Comparison of ENCODE assay signal across 28 cellular contexts in genomic region chr11:107695446-107695845, GRCh38. TPM values are rescaled to one million over a fixed set of nuclear protein-coding genes. Genes with fewer than 3 reads are reported as not detected.
DNase-seq lines count a peak whose midpoint lies in the region; ATAC-seq and TF ChIP-seq lines count a peak whose summit lies in the region.
"Had no signal": no experiment of that assay in that cellular context is flagged by ENCODE, and none has a peak within 500 bp of the region (broad histone marks: within the 10 kb centered on the region; RNA-seq: fewer than 3 reads in every experiment).

No MANE protein-coding gene starts in this region.

- no peak for ATAC-seq in GM18505 (IDR thresholded peaks at IDR 0.05; ENCODE audit: unreplicated experiment)
- no peak for ATAC-seq in stimulated activated memory B cell treated with anti-CD40 and anti-IgM and Interleukin-4, amounts not matched to agents 10 μg/mL and 1 μg/mL and 100 μg/mL, for 72 hours
- ATAC-seq: activated CD8-positive, alpha-beta memory T cell treated with anti-CD3 and anti-CD28 coated beads, Interleukin-2, amount 10 ng/mL, durations not matched to agents 7 days and 5 days; natural killer cell treated with Interleukin-12 subunit alpha and Interleukin-12 subunit beta and Interleukin-15 and Interleukin-18, amount 100 ng/mL, for 72 hours had no signal

- H3K4me1 ChIP-seq in HUES48 (ENCODE audit: control insufficient read depth, insufficient read depth, low read length): peaks cover 12% of the 10 kb centered on the region
- H3K4me1 ChIP-seq in Caco-2: peaks cover 5% of the 10 kb centered on the region; the same call in 1 of the 2 replicates
- no peaks in the 10 kb centered on the region for H3K4me1 ChIP-seq in vagina
- H3K4me1 ChIP-seq: HAP-1, left ventricle myocardium inferior, pancreas had no signal

- DNase-seq in brain microvascular endothelial cell (no peak), iris pigment epithelial cell (ENCODE audit: low read depth) (peak; percentile 65), Caco-2 (no peak), vagina (ENCODE audit: extremely low spot score in 2 of 2) (no peak)
- DNase-seq: activated CD4-positive, alpha-beta T cell treated with anti-CD3 and anti-CD28 coated beads, Interleukin-2, amount 10 ng/mL, durations not matched to agents 7 days and 5 days; activated CD8-positive, alpha-beta memory T cell treated with anti-CD3 and anti-CD28 coated beads, Interleukin-2, amount 10 ng/mL, durations not matched to agents 7 days and 5 days; activated naive CD4-positive, alpha-beta T cell treated with anti-CD3 and anti-CD28 coated beads, Interleukin-2, amount 10 ng/mL, durations not matched to agents 7 days and 5 days; AML-193; aorta; CD4-positive, alpha-beta memory T cell; central memory CD4-positive, alpha-beta T cell; left ventricle myocardium inferior; NCI-H1105; NCI-H2029; pancreas; RPMI8226; sigmoid colon; stimulated activated CD8-positive, alpha-beta memory T cell treated with anti-CD3 and anti-CD28 coated beads, Interleukin-4, amount 100 ng/mL, for 48 hours had no signal

- TF ChIP-seq POLR2A in GM18505 (IDR thresholded peaks at IDR 0.05; ENCODE audit: borderline replicate concordance, extremely low read depth, insufficient read depth, insufficient read length): no peak
- no peak for TF ChIP-seq POLR2A in vagina (IDR thresholded peaks at IDR 0.05)

- no peak overlapping the region for H3K27ac Mint-ChIP-seq in Caco-2 (ENCODE audit: unreplicated experiment)
- no peak overlapping the region for H3K27ac Mint-ChIP-seq in stimulated activated memory B cell treated with anti-CD40 and anti-IgM and Interleukin-4, amounts not matched to agents 10 μg/mL and 1 μg/mL and 100 μg/mL, for 72 hours
- H3K27ac Mint-ChIP-seq: activated CD4-positive, alpha-beta T cell treated with anti-CD3 and anti-CD28 coated beads, Interleukin-2, amount 10 ng/mL, durations not matched to agents 7 days and 5 days; activated CD8-positive, alpha-beta memory T cell treated with anti-CD3 and anti-CD28 coated beads, Interleukin-2, amount 10 ng/mL, durations not matched to agents 7 days and 5 days; activated naive CD4-positive, alpha-beta T cell treated with anti-CD3 and anti-CD28 coated beads, Interleukin-2, amount 10 ng/mL, durations not matched to agents 7 days and 5 days; CD4-positive, alpha-beta memory T cell; IgD-negative memory B cell; natural killer cell treated with Interleukin-12 subunit alpha and Interleukin-12 subunit beta and Interleukin-15 and Interleukin-18, amount 100 ng/mL, for 72 hours had no signal

- H3K27me3 ChIP-seq in HUES48 (ENCODE audit: control insufficient read depth, insufficient read depth, low read length): no peaks in the 10 kb centered on the region
- no peaks in the 10 kb centered on the region for H3K27me3 ChIP-seq in brain microvascular endothelial cell (replicated peaks)
- no peaks in the 10 kb centered on the region for H3K27me3 ChIP-seq in Caco-2 (replicated peaks; ENCODE audit: control insufficient read depth, insufficient read depth, low read length)
- H3K27me3 ChIP-seq in vagina: no peaks in the 10 kb centered on the region
- H3K27me3 ChIP-seq: hepatocyte, sigmoid colon, tibial nerve had no signal

- H3K4me3 ChIP-seq in HUES48 (ENCODE audit: low read depth, low read length) (no peak overlapping the region), brain microvascular endothelial cell (ENCODE audit: low read depth, low read length) (no peak overlapping the region), Caco-2 (ENCODE audit: low read depth, low read length) (no peak overlapping the region), vagina (no peak overlapping the region)
- H3K4me3 ChIP-seq: HAP-1, hepatocyte, left ventricle myocardium inferior, pancreas, sigmoid colon, tibial nerve had no signal

- H3K36me3 Mint-ChIP-seq in Caco-2 (ENCODE audit: insufficient read depth, unreplicated experiment): no peaks in the 10 kb centered on the region
- H3K36me3 Mint-ChIP-seq in stimulated activated memory B cell treated with anti-CD40 and anti-IgM and Interleukin-4, amounts not matched to agents 10 μg/mL and 1 μg/mL and 100 μg/mL, for 72 hours: no peaks in the 10 kb centered on the region
- H3K36me3 Mint-ChIP-seq: activated CD8-positive, alpha-beta memory T cell treated with anti-CD3 and anti-CD28 coated beads, Interleukin-2, amount 10 ng/mL, durations not matched to agents 7 days and 5 days; activated naive CD4-positive, alpha-beta T cell treated with anti-CD3 and anti-CD28 coated beads, Interleukin-2, amount 10 ng/mL, durations not matched to agents 7 days and 5 days; CD4-positive, alpha-beta memory T cell; IgD-negative memory B cell; natural killer cell treated with Interleukin-12 subunit alpha and Interleukin-12 subunit beta and Interleukin-15 and Interleukin-18, amount 100 ng/mL, for 72 hours had no signal

- POLR2A ChIA-PET in Caco-2 (lab: Charles Lee): no interaction called here

- H3K4me1 Mint-ChIP-seq in Caco-2 (ENCODE audit: low read depth, unreplicated experiment): no peaks in the 10 kb centered on the region
- no peaks in the 10 kb centered on the region for H3K4me1 Mint-ChIP-seq in stimulated activated memory B cell treated with anti-CD40 and anti-IgM and Interleukin-4, amounts not matched to agents 10 μg/mL and 1 μg/mL and 100 μg/mL, for 72 hours
- H3K4me1 Mint-ChIP-seq: activated CD8-positive, alpha-beta memory T cell treated with anti-CD3 and anti-CD28 coated beads, Interleukin-2, amount 10 ng/mL, durations not matched to agents 7 days and 5 days; activated naive CD4-positive, alpha-beta T cell treated with anti-CD3 and anti-CD28 coated beads, Interleukin-2, amount 10 ng/mL, durations not matched to agents 7 days and 5 days; CD4-positive, alpha-beta memory T cell; IgD-negative memory B cell had no signal

- intact Hi-C loops in Caco-2 (cut with micrococcal nuclease; ENCODE audit: unreplicated experiment) (no loop called here), vagina (cut with DNase I) (no loop called here)

- in situ Hi-C loops in brain microvascular endothelial cell (cut with HindIII; ENCODE audit: low pct_ligation_motif_present, low sequenced_read_pairs): loop anchor here (25.0 kb wide), 1 partner anchor 133 kb away; the partner anchor contains the start of gene ALKBH8

- no TSS peak for BruUV-seq in Caco-2 (replicated peaks; lab: Mats Ljungman, UMichigan)

- no peaks in the 10 kb centered on the region for H3K9me3 Mint-ChIP-seq in Caco-2 (ENCODE audit: unreplicated experiment)
- no peaks in the 10 kb centered on the region for H3K9me3 Mint-ChIP-seq in stimulated activated memory B cell treated with anti-CD40 and anti-IgM and Interleukin-4, amounts not matched to agents 10 μg/mL and 1 μg/mL and 100 μg/mL, for 72 hours
- H3K9me3 Mint-ChIP-seq: activated CD4-positive, alpha-beta T cell treated with anti-CD3 and anti-CD28 coated beads, Interleukin-2, amount 10 ng/mL, durations not matched to agents 7 days and 5 days; activated naive CD4-positive, alpha-beta T cell treated with anti-CD3 and anti-CD28 coated beads, Interleukin-2, amount 10 ng/mL, durations not matched to agents 7 days and 5 days; IgD-negative memory B cell; natural killer cell treated with Interleukin-12 subunit alpha and Interleukin-12 subunit beta and Interleukin-15 and Interleukin-18, amount 100 ng/mL, for 72 hours had no signal

- H3K9me3 ChIP-seq in HUES48 (ENCODE audit: control insufficient read depth, insufficient read depth, low read length): no peaks in the 10 kb centered on the region
- no peaks in the 10 kb centered on the region for H3K9me3 ChIP-seq in Caco-2
- H3K9me3 ChIP-seq in vagina: no peaks in the 10 kb centered on the region
- H3K9me3 ChIP-seq: HAP-1, left ventricle myocardium inferior, pancreas, sigmoid colon, tibial nerve had no signal

- peaks cover 16% of the 10 kb centered on the region for H3K27me3 Mint-ChIP-seq in Caco-2 (ENCODE audit: insufficient read depth, unreplicated experiment)
- peaks cover 47% of the 10 kb centered on the region for H3K27me3 Mint-ChIP-seq in stimulated activated memory B cell treated with anti-CD40 and anti-IgM and Interleukin-4, amounts not matched to agents 10 μg/mL and 1 μg/mL and 100 μg/mL, for 72 hours

- H3K36me3 ChIP-seq in HUES48 (ENCODE audit: control insufficient read depth, insufficient read depth, low read length) (no peaks in the 10 kb centered on the region), brain microvascular endothelial cell (replicated peaks) (no peaks in the 10 kb centered on the region), Caco-2 (ENCODE audit: control insufficient read depth, insufficient read depth, low read length) (no peaks in the 10 kb centered on the region), vagina (no peaks in the 10 kb centered on the region)
- H3K36me3 ChIP-seq: HAP-1, left ventricle myocardium inferior, pancreas, sigmoid colon, tibial nerve had no signal

- CTCF ChIA-PET in Caco-2 (lab: Charles Lee): no interaction called here

- H3K4me3 Mint-ChIP-seq in Caco-2 (ENCODE audit: unreplicated experiment): no peak overlapping the region
- H3K4me3 Mint-ChIP-seq in stimulated activated memory B cell treated with anti-CD40 and anti-IgM and Interleukin-4, amounts not matched to agents 10 μg/mL and 1 μg/mL and 100 μg/mL, for 72 hours: no peak overlapping the region
- H3K4me3 Mint-ChIP-seq: activated CD4-positive, alpha-beta T cell treated with anti-CD3 and anti-CD28 coated beads, Interleukin-2, amount 10 ng/mL, durations not matched to agents 7 days and 5 days; activated CD8-positive, alpha-beta memory T cell treated with anti-CD3 and anti-CD28 coated beads, Interleukin-2, amount 10 ng/mL, durations not matched to agents 7 days and 5 days; activated naive CD4-positive, alpha-beta T cell treated with anti-CD3 and anti-CD28 coated beads, Interleukin-2, amount 10 ng/mL, durations not matched to agents 7 days and 5 days; CD4-positive, alpha-beta memory T cell; IgD-negative memory B cell; natural killer cell treated with Interleukin-12 subunit alpha and Interleukin-12 subunit beta and Interleukin-15 and Interleukin-18, amount 100 ng/mL, for 72 hours had no signal

- no peak overlapping the region for H3K9ac ChIP-seq in HUES48 (ENCODE audit: low read depth, low read length)

- TF ChIP-seq CTCF in brain microvascular endothelial cell (IDR thresholded peaks at IDR 0.05; ENCODE audit: low read depth, low read length, missing control alignments) (no peak), Caco-2 (IDR thresholded peaks at IDR 0.05; ENCODE audit: insufficient read depth in 1 of 2, low read depth in 1 of 2, low read length in 1 of 2, severe bottlenecking in 1 of 2, unreplicated experiment in 1 of 2) (no peak), vagina (IDR thresholded peaks at IDR 0.05) (no peak)

- peak overlapping the region; percentile 32 for H3K27ac ChIP-seq in HUES48 (ENCODE audit: low read depth, low read length)
- peak overlapping the region; percentile 66 for H3K27ac ChIP-seq in brain microvascular endothelial cell
- no peak overlapping the region for H3K27ac ChIP-seq in vagina
- H3K27ac ChIP-seq: foreskin keratinocyte, hepatocyte, pancreas, tibial nerve had no signal

RNA-seq across cellular contexts. Expression of gene SLN, which starts 16.4 kb away (rescaled TPM):
- total RNA-seq in Caco-2 (2022): not detected in 2 replicates
- total RNA-seq in vagina: not detected
- total RNA-seq: activated CD4-positive, alpha-beta T cell treated with anti-CD3 and anti-CD28 coated beads, Interleukin-2, amount 10 ng/mL, durations not matched to agents 7 days and 5 days; activated CD8-positive, alpha-beta memory T cell treated with anti-CD3 and anti-CD28 coated beads, Interleukin-2, amount 10 ng/mL, durations not matched to agents 7 days and 5 days; CD4-positive, alpha-beta memory T cell; dermis microvascular lymphatic vessel endothelial cell; foreskin keratinocyte; natural killer cell treated with Interleukin-12 subunit alpha and Interleukin-12 subunit beta and Interleukin-15 and Interleukin-18, amount 100 ng/mL, for 72 hours; pancreas; sigmoid colon had no signal
